23 cellular contexts compared by ENCODE assay signal in the genomic region with DNA sequence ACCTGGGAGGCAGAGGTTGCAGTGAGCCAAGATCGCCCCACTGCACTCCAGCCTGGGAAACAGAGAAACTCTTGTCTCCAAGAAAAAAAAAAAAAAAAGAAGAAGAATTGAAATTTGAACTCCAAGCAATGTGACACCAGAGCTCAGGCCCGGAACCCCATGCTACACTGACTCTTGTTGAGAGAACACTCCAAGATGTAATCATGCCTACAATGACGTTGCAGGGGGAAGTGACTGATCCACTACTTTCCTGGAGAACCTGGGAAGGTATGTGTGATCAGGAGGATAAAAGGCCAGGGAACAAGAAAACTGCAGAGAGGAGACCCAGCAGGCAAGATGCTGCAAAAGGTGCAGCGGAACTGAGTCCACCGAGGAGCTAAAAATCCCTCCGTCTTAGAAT. TPM values are rescaled to one million over a fixed set of nuclear protein-coding genes. Genes with fewer than 3 reads are reported as not detected.
A peak's percentile ranks its signal among the peaks of the same experiment; 100 is the strongest.
DNase-seq lines count a peak whose midpoint lies in the region; ATAC-seq and TF ChIP-seq lines count a peak whose summit lies in the region.
"Had no signal": no experiment of that assay in that cellular context is flagged by ENCODE, and none has a peak within 500 bp of the region (broad histone marks: within the 10 kb centered on the region; RNA-seq: fewer than 3 reads in every experiment).

No MANE protein-coding gene starts in this region.

- H3K4me1 ChIP-seq in psoas muscle = peaks cover 19% of the 10 kb centered on the region

- H3K36me3 ChIP-seq in psoas muscle (ENCODE audit: insufficient read depth in 1 of 2, low read depth in 1 of 2) = no peaks in the 10 kb centered on the region
- H3K36me3 ChIP-seq: neural progenitor cell had no signal

- peak overlapping the region; percentile 88 to 94 for H3K27ac Mint-ChIP-seq in effector memory CD8-positive, alpha-beta T cell
- H3K27ac Mint-ChIP-seq: activated CD8-positive, alpha-beta T cell treated with anti-CD3 and anti-CD28 coated beads, Interleukin-2, amount 10 ng/mL, durations not matched to agents 7 days and 5 days; activated naive CD4-positive, alpha-beta T cell treated with anti-CD3 and anti-CD28 coated beads, Interleukin-2, amount 50 U/mL, for 24 hours; neural progenitor cell; progenitor cell of endocrine pancreas; stimulated activated naive CD8-positive, alpha-beta T cell treated with anti-CD3 and anti-CD28 coated beads, Interleukin-15, Interleukin-2, amounts not matched to agents 100 ng/mL and 50 ng/mL, for 24 hours had no signal

- ATAC-seq in effector memory CD8-positive, alpha-beta T cell (replicated peaks) = no peak
- ATAC-seq in psoas muscle (no peak), GM19023 (IDR thresholded peaks at IDR 0.05; ENCODE audit: unreplicated experiment) (no peak), HG03469 (IDR thresholded peaks at IDR 0.05; ENCODE audit: unreplicated experiment) (no peak)
- ATAC-seq: activated CD8-positive, alpha-beta T cell treated with anti-CD3 and anti-CD28 coated beads, Interleukin-2, amount 10 ng/mL, durations not matched to agents 7 days and 5 days; K562; SK-N-SH treated with all-trans-retinoic acid at 6 μM for 48 hours had no signal

- H3K27me3 Mint-ChIP-seq in effector memory CD8-positive, alpha-beta T cell = no peaks in the 10 kb centered on the region
- H3K27me3 Mint-ChIP-seq: activated naive CD4-positive, alpha-beta T cell treated with anti-CD3 and anti-CD28 coated beads, Interleukin-2, amount 50 U/mL, for 24 hours; progenitor cell of endocrine pancreas; stimulated activated naive CD8-positive, alpha-beta T cell treated with anti-CD3 and anti-CD28 coated beads, Interleukin-15, Interleukin-2, amounts not matched to agents 100 ng/mL and 50 ng/mL, for 24 hours had no signal

- H3K27me3 ChIP-seq in psoas muscle (ENCODE audit: insufficient read depth in 3 of 3, low read length in 2 of 3) = no peaks in the 10 kb centered on the region
- H3K27me3 ChIP-seq: neural progenitor cell had no signal

- no peak overlapping the region for H3K4me3 ChIP-seq in psoas muscle
- H3K4me3 ChIP-seq: K562, neural progenitor cell had no signal

- peaks cover 11% of the 10 kb centered on the region for H3K36me3 Mint-ChIP-seq in effector memory CD8-positive, alpha-beta T cell (ENCODE audit: insufficient read depth)
- H3K36me3 Mint-ChIP-seq: neural progenitor cell had no signal

- H3K9me3 Mint-ChIP-seq in effector memory CD8-positive, alpha-beta T cell = peaks cover 2 to 7% of the 10 kb centered on the region in 2 donors

- TF ChIP-seq CTCF in psoas muscle (IDR thresholded peaks at IDR 0.05) = no peak

- H3K9me3 ChIP-seq in psoas muscle = peaks cover 27% of the 10 kb centered on the region

- H3K27ac ChIP-seq in psoas muscle = peak overlapping the region; percentile 17
- H3K27ac ChIP-seq: neural progenitor cell had no signal

- WGBS in psoas muscle, 3 donors = 64 to 72% (median 66%) methylated on average over 6 of the region's 6 CpGs

- DNase-seq in DMS53 treated with DMSO at 0.1 percent for 48 hours (lab: John Stamatoyannopoulos, UW; ENCODE audit: unreplicated experiment) (peak; percentile 72), NCI-H2029 (lab: John Stamatoyannopoulos, UW) (peak; percentile 77), psoas muscle (no peak), EL (no peak)
- no peak for DNase-seq in effector memory CD8-positive, alpha-beta T cell
- no peak for DNase-seq in activated T-cell treated with anti-CD3 and anti-CD28 coated beads, Interleukin-2, amount 50 U/mL, for 1 hour
- DNase-seq: activated CD8-positive, alpha-beta T cell treated with anti-CD3 and anti-CD28 coated beads, Interleukin-2, amount 10 ng/mL, durations not matched to agents 7 days and 5 days; activated T-cell treated with anti-CD3 and anti-CD28 coated beads, Interleukin-2, amount 50 U/mL, for 48 hours; COR-L47; HFFc6; MM.1S; NCI-H146; RPMI8226; T-helper 9 cell; trophoblast cell had no signal

- H3K4me1 Mint-ChIP-seq in effector memory CD8-positive, alpha-beta T cell (ENCODE audit: low read depth in 2 of 2) = peaks cover 26 to 36% of the 10 kb centered on the region in 2 donors

- H3K4me3 Mint-ChIP-seq in effector memory CD8-positive, alpha-beta T cell = peak overlapping the region; percentile 38 to 59
- H3K4me3 Mint-ChIP-seq: activated CD8-positive, alpha-beta T cell treated with anti-CD3 and anti-CD28 coated beads, Interleukin-2, amount 10 ng/mL, durations not matched to agents 7 days and 5 days; activated naive CD4-positive, alpha-beta T cell treated with anti-CD3 and anti-CD28 coated beads, Interleukin-2, amount 50 U/mL, for 24 hours; neural progenitor cell; stimulated activated naive CD8-positive, alpha-beta T cell treated with anti-CD3 and anti-CD28 coated beads, Interleukin-15, Interleukin-2, amounts not matched to agents 100 ng/mL and 50 ng/mL, for 24 hours had no signal

- intact Hi-C loops in psoas muscle (cut with DNase I) = no loop called here

RNA-seq across cellular contexts. Expression of gene ADCY9, which starts 57.9 kb away (rescaled TPM):
- total RNA-seq in psoas muscle = 10 to 100 TPM; 43.6 to 77.8 (median 51.9) TPM
- 100 to 1,000 TPM in 1 of 3 donors, 10 to 100 TPM in 1, 1 to 10 TPM in 1; 9.0 to 134 (median 32.8) TPM for polyA plus RNA-seq in psoas muscle

Comparison
In these comparisons a context has a peak if more than half of its experiments do, and no peak if none do; other contexts are left out.
1. DNase-seq: peak in DMS53 treated with DMSO at 0.1 percent for 48 hours (single experiment) and NCI-H2029 (single experiment); none in effector memory CD8-positive, alpha-beta T cell (0 of 3), psoas muscle (0 of 2), activated T-cell treated with anti-CD3 and anti-CD28 coated beads, Interleukin-2, amount 50 U/mL, for 1 hour (single experiment) and EL (single experiment).